Comparison of ENCODE assay signal across 12 cellular contexts in genomic region chr3:86785381-86785780, GRCh38.
DNase-seq lines count a peak whose midpoint lies in the region; ATAC-seq and TF ChIP-seq lines count a peak whose summit lies in the region.
"Had no signal": no experiment of that assay in that cellular context is flagged by ENCODE, and none has a peak within 500 bp of the region (broad histone marks: within the 10 kb centered on the region; RNA-seq: fewer than 3 reads in every experiment).

No MANE protein-coding gene starts in this region.

- H3K27ac ChIP-seq in IMR-90 (ENCODE audit: insufficient read depth, low read length) (no peak overlapping the region), mesenchymal stem cell (ENCODE audit: low read length, poor library complexity, severe bottlenecking) (no peak overlapping the region)

- peak; percentile 93 for ATAC-seq in IMR-90 (ENCODE audit: low read depth)
- no peak for ATAC-seq in GM21390 (IDR thresholded peaks at IDR 0.05; ENCODE audit: unreplicated experiment)
- ATAC-seq: left lobe of liver had no signal

- no peak overlapping the region for H3K4me3 ChIP-seq in IMR-90 (ENCODE audit: insufficient read depth, low read depth, low read length)
- no peak overlapping the region for H3K4me3 ChIP-seq in mesenchymal stem cell (ENCODE audit: insufficient read depth in 1 of 2, low read depth in 1 of 2, low read length in 2 of 2)
- H3K4me3 ChIP-seq: HAP-1 had no signal

- peak; percentile 70 for TF ChIP-seq CTCF in IMR-90 (conservative IDR thresholded peaks at IDR 0.05; ENCODE audit: low read depth, low read length)

- no peak overlapping the region for H3K23ac ChIP-seq in IMR-90 (ENCODE audit: low read depth, low read length)
- H3K23ac ChIP-seq in mesenchymal stem cell (ENCODE audit: low read length in 2 of 2), result no peak overlapping the region

- H3K4me1 ChIP-seq in IMR-90 (ENCODE audit: control insufficient read depth, insufficient read depth, low read length) (peaks cover 4% of the 10 kb centered on the region), mesenchymal stem cell (ENCODE audit: control insufficient read depth, insufficient read depth, low read depth, low read length) (no peaks in the 10 kb centered on the region)

- dilution Hi-C loops in IMR-90 (cut with HindIII; ENCODE audit: low sequenced_read_pairs, unreplicated experiment), result no loop called here

- no peak overlapping the region for H4K5ac ChIP-seq in IMR-90 (ENCODE audit: low read depth, low read length)

- intact Hi-C loops in IMR-90 (cut with micrococcal nuclease), result loop anchor here (1.0 kb wide), 1 partner anchor 297 kb away; no protein-coding TSS in a partner anchor

- in situ Hi-C loops in IMR-90 (cut with MboI; ENCODE audit: low sequenced_read_pairs), result no loop called here
- in situ Hi-C loops in T47D (cut with HindIII; ENCODE audit: low pct_unique_long_range_greater_than_20kb, low sequenced_read_pairs), result no loop called here

- H3K36me3 ChIP-seq in IMR-90 (ENCODE audit: control insufficient read depth, insufficient read depth, low read length), result no peaks in the 10 kb centered on the region
- no peaks in the 10 kb centered on the region for H3K36me3 ChIP-seq in mesenchymal stem cell (ENCODE audit: control insufficient read depth in 1 of 2, insufficient read depth in 2 of 2, low read depth in 1 of 2, low read length in 2 of 2)
- H3K36me3 ChIP-seq: HAP-1 had no signal

- H3K56ac ChIP-seq in IMR-90 (ENCODE audit: extremely low read depth, insufficient read depth, low read length), result no peak overlapping the region

- no peak overlapping the region for H3K14ac ChIP-seq in IMR-90 (replicated peaks; ENCODE audit: low read depth, low read length)
- no peak overlapping the region for H3K14ac ChIP-seq in mesenchymal stem cell (ENCODE audit: low read length in 2 of 2)

- H2AK5ac ChIP-seq in IMR-90 (ENCODE audit: low read depth, low read length) (no peak overlapping the region), mesenchymal stem cell (ENCODE audit: low read length, severe bottlenecking) (no peak overlapping the region)

- DNase-seq in AG08395 (ENCODE audit: low spot score) (peak; percentile 53), IMR-90 (peak; percentile 72), T47D (ENCODE audit: low read depth in 1 of 2, low spot score in 1 of 2) (peak; percentile 2 to 13), mesenchymal stem cell (peak; percentile 19), cerebellar cortex (ENCODE audit: low spot score) (no peak), NCI-H446 (lab: John Stamatoyannopoulos, UW) (no peak)
- DNase-seq in activated CD4-positive, alpha-beta T cell treated with anti-CD3 and anti-CD28 coated beads for 4 hours, result no peak
- DNase-seq: DMS79 treated with DMSO at 0.1 percent for 48 hours, small intestine had no signal

- H4K8ac ChIP-seq in IMR-90 (ENCODE audit: low read depth in 2 of 2, low read length in 2 of 2) (no peak overlapping the region), mesenchymal stem cell (ENCODE audit: low read length) (no peak overlapping the region)

- no peaks in the 10 kb centered on the region for H4K20me1 ChIP-seq in IMR-90 (ENCODE audit: insufficient read depth, low read length)

- POLR2A ChIA-PET in IMR-90 (lab: Charles Lee; ENCODE audit: unreplicated experiment), result no interaction called here

- WGBS in IMR-90 (ENCODE audit: extremely low coverage in 2 of 2, insufficient read length in 1 of 2), 2 experiments, result no CpG with 5 or more reads among the region's 1 CpG
- WGBS in mesenchymal stem cell, result no CpG with 5 or more reads among the region's 1 CpG

- no peaks in the 10 kb centered on the region for H3K9me1 ChIP-seq in IMR-90 (ENCODE audit: insufficient read depth, low read length)

- H3K79me1 ChIP-seq in IMR-90 (ENCODE audit: low read depth in 1 of 2, low read length in 2 of 2), result no peaks in the 10 kb centered on the region
- H3K79me1 ChIP-seq in mesenchymal stem cell (replicated peaks; ENCODE audit: low read length, poor library complexity, severe bottlenecking), result no peaks in the 10 kb centered on the region

- H4K91ac ChIP-seq in IMR-90 (ENCODE audit: insufficient read depth, low read depth, low read length) (no peak overlapping the region), mesenchymal stem cell (ENCODE audit: low read length) (no peak overlapping the region)

- H3K18ac ChIP-seq in IMR-90 (ENCODE audit: low read depth, low read length) (no peak overlapping the region), mesenchymal stem cell (ENCODE audit: low read depth in 1 of 2, low read length in 2 of 2) (no peak overlapping the region)

- TF ChIP-seq POLR2A in IMR-90 (IDR thresholded peaks at IDR 0.05; ENCODE audit: low read depth, low read length), result no peak

- H2BK15ac ChIP-seq in IMR-90 (ENCODE audit: low read depth, low read length), result no peak overlapping the region
- no peak overlapping the region for H2BK15ac ChIP-seq in mesenchymal stem cell (ENCODE audit: low read depth, poor library complexity, severe bottlenecking)

- H2BK12ac ChIP-seq in mesenchymal stem cell (ENCODE audit: low read length in 2 of 2), result no peak overlapping the region

- CTCF ChIA-PET in IMR-90 (lab: Yijun Ruan, JAX), result interaction anchor here (0.7 to 1.5 kb wide), 3 partner anchors 9 to 298 kb away, joined by 3 to 4 read pairs (median 3); no protein-coding TSS in a partner anchor

- H3K4me2 ChIP-seq in IMR-90 (ENCODE audit: low read depth, low read length) (no peak overlapping the region), mesenchymal stem cell (ENCODE audit: low read length, poor library complexity, severe bottlenecking) (no peak overlapping the region)

- no peak overlapping the region for H2BK20ac ChIP-seq in IMR-90 (ENCODE audit: low read depth, low read length)

- H2BK120ac ChIP-seq in IMR-90 (ENCODE audit: low read depth, low read length), result no peak overlapping the region
- H2BK120ac ChIP-seq in mesenchymal stem cell (ENCODE audit: low read depth, low read length), result no peak overlapping the region

- H3K9me3 ChIP-seq in IMR-90 (ENCODE audit: control insufficient read depth, insufficient read depth, low read length) (no peaks in the 10 kb centered on the region), mesenchymal stem cell (ENCODE audit: control insufficient read depth, low read length) (no peaks in the 10 kb centered on the region)
- H3K9me3 ChIP-seq: HAP-1 had no signal

- no peaks in the 10 kb centered on the region for H3K27me3 ChIP-seq in IMR-90 (ENCODE audit: control insufficient read depth, insufficient read depth, low read length)
- H3K27me3 ChIP-seq in mesenchymal stem cell (ENCODE audit: control insufficient read depth in 1 of 2, insufficient read depth in 1 of 2, low read length in 2 of 2), result no peaks in the 10 kb centered on the region

- H2AK9ac ChIP-seq in IMR-90 (replicated peaks; ENCODE audit: low read depth, low read length, poor library complexity), result no peak overlapping the region

- BruUV-seq in IMR-90 (replicated peaks; lab: Mats Ljungman, UMichigan), result no TSS peak

- H3K4ac ChIP-seq in IMR-90 (ENCODE audit: low read depth, low read length) (no peak overlapping the region), mesenchymal stem cell (ENCODE audit: low read depth in 1 of 2, low read length in 2 of 2) (no peak overlapping the region)

- H2AFZ ChIP-seq in IMR-90 (replicated peaks; ENCODE audit: low read length, poor library complexity), result no peak overlapping the region
- no peak overlapping the region for H2AFZ ChIP-seq in mesenchymal stem cell (ENCODE audit: low read depth, low read length)

- TF ChIP-seq RAD21 in IMR-90 (IDR thresholded peaks at IDR 0.05; ENCODE audit: low read length), result peak; percentile 73

- no peak overlapping the region for H2BK5ac ChIP-seq in IMR-90 (ENCODE audit: low read depth, low read length, poor library complexity, severe bottlenecking)
- no peak overlapping the region for H2BK5ac ChIP-seq in mesenchymal stem cell (ENCODE audit: low read depth, low read length, poor library complexity, severe bottlenecking)

- no peak overlapping the region for H3K9ac ChIP-seq in IMR-90 (ENCODE audit: low read depth, low read length)
- H3K9ac ChIP-seq in mesenchymal stem cell (ENCODE audit: low read length), result peak overlapping the region; percentile 66

TF ChIP-seq in IMR-90, 13 proteins besides CTCF, POLR2A, EP300 and RAD21:
- TF ChIP-seq SMC3 (IDR thresholded peaks at IDR 0.05; ENCODE audit: low read depth, low read length) (peak; percentile 51), CHD1 (IDR thresholded peaks at IDR 0.05; ENCODE audit: low read depth, low read length) (no peak)
TF ChIP-seq in IMR-90: peak in this region for 1.

Comparison
In these comparisons a context has a peak if more than half of its experiments do, and no peak if none do; other contexts are left out.
1. DNase-seq: peak in AG08395 (single experiment), IMR-90 (single experiment), T47D (2 of 2) and mesenchymal stem cell (single experiment); none in activated CD4-positive, alpha-beta T cell treated with anti-CD3 and anti-CD28 coated beads for 4 hours (0 of 2), cerebellar cortex (single experiment) and NCI-H446 (0 of 2).